Comparison of ENCODE assay signal across 8 cellular contexts in genomic region chr16:81444448-81445121, GRCh38. TPM values are rescaled to one million over a fixed set of nuclear protein-coding genes. Genes with fewer than 3 reads are reported as not detected.
A peak's percentile ranks its signal among the peaks of the same experiment; 100 is the strongest.
DNase-seq lines count a peak whose midpoint lies in the region; ATAC-seq and TF ChIP-seq lines count a peak whose summit lies in the region.

CMIP (plus strand) TSS chr16:81444808.

- TF ChIP-seq POLR2A in erythroblast (IDR thresholded peaks at IDR 0.05; ENCODE audit: low read length) = no peak

- POLR2A ChIA-PET in PC-9 (lab: Charles Lee; ENCODE audit: unreplicated experiment) = interaction anchor here (0.6 kb wide), 1 partner anchor 20 kb away, joined by 16 read pairs; no protein-coding TSS in a partner anchor

- H3K4me1 Mint-ChIP-seq in activated T-cell treated with anti-CD3 and anti-CD28 coated beads, Interleukin-2, amount 50 U/mL, for 24 hours (ENCODE audit: low read depth) = peaks cover 43% of the 10 kb centered on the region

- H3K4me1 ChIP-seq in PC-9 (replicated peaks; ENCODE audit: insufficient read depth) (peaks cover 24% of the 10 kb centered on the region), mucosa of rectum (ENCODE audit: control insufficient read depth in 2 of 2, insufficient read depth in 2 of 2, low read length in 2 of 2) (peaks cover 32% of the 10 kb centered on the region in 2 donors)

- no peaks in the 10 kb centered on the region for H3K9me2 ChIP-seq in PC-9 (ENCODE audit: insufficient read depth)

- peaks cover 32% of the 10 kb centered on the region; the same call in 1 of the 2 replicates for H3F3A ChIP-seq in PC-9 (ENCODE audit: insufficient read depth, low read depth)

- no peaks in the 10 kb centered on the region for H3K9me3 Mint-ChIP-seq in activated T-cell treated with anti-CD3 and anti-CD28 coated beads, Interleukin-2, amount 50 U/mL, for 24 hours

- CTCF ChIA-PET in PC-9 (lab: Charles Lee) = interaction anchor here (0.6 kb wide), 1 partner anchor 24 kb away, joined by 5 read pairs; no protein-coding TSS in a partner anchor

- peak within 1 kb of the TSS; percentile 92 for H3K4me3 ChIP-seq in PC-9
- H3K4me3 ChIP-seq in mucosa of rectum (ENCODE audit: low read length in 2 of 2) = peak within 1 kb of the TSS; percentile 87 to 91

- DNase-seq in GM19238 (ENCODE audit: insufficient read length, low spot score) (peak; percentile 97), PC-9 (peak in 1 of 2 experiments; percentile 86), erythroblast (lab: John Stamatoyannopoulos, UW) (peak; percentile 87 to 92)
- peak; percentile 88 for DNase-seq in activated T-cell treated with anti-CD3 and anti-CD28 coated beads, Interleukin-2, amount 50 U/mL, for 24 hours
- peak; percentile 86 for DNase-seq in stimulated activated CD8-positive, alpha-beta memory T cell treated with anti-CD3 and anti-CD28 coated beads, Interleukin-4, amount 100 ng/mL, for 48 hours

- peak; percentile 77 for ATAC-seq in HG03439 (IDR thresholded peaks at IDR 0.05; ENCODE audit: unreplicated experiment)

- peak within 1 kb of the TSS; percentile 84 for H3K4me3 Mint-ChIP-seq in activated T-cell treated with anti-CD3 and anti-CD28 coated beads, Interleukin-2, amount 50 U/mL, for 24 hours

- H3K9ac ChIP-seq in mucosa of rectum (ENCODE audit: low read depth in 1 of 2, low read length in 2 of 2) = peak within 1 kb of the TSS; percentile 85 to 99

- no peak within 1 kb of the TSS for H2AFZ ChIP-seq in PC-9

- intact Hi-C loops in PC-9 (cut with micrococcal nuclease; ENCODE audit: unreplicated experiment) = loop anchor here (1.0 to 5.0 kb wide), 4 partner anchors 86 to 188 kb away; no protein-coding TSS in a partner anchor

- H3K9me3 ChIP-seq in PC-9 (ENCODE audit: insufficient read depth, low read depth) (no peaks in the 10 kb centered on the region), mucosa of rectum (ENCODE audit: control insufficient read depth in 2 of 2, low read length in 2 of 2) (no peaks in the 10 kb centered on the region)

- H3K27ac ChIP-seq in C4-2B = peak within 1 kb of the TSS; percentile 73
- peak within 1 kb of the TSS; percentile 81 for H3K27ac ChIP-seq in PC-9
- H3K27ac ChIP-seq in mucosa of rectum (ENCODE audit: low read depth in 2 of 2, low read length in 2 of 2) = peak within 1 kb of the TSS; percentile 92 to 95

- H3K36me3 Mint-ChIP-seq in activated T-cell treated with anti-CD3 and anti-CD28 coated beads, Interleukin-2, amount 50 U/mL, for 24 hours (ENCODE audit: low read depth) = peaks cover 13% of the 10 kb centered on the region

- H3K4me2 ChIP-seq in PC-9 = peak within 1 kb of the TSS; percentile 85

- H3K27ac Mint-ChIP-seq in activated T-cell treated with anti-CD3 and anti-CD28 coated beads, Interleukin-2, amount 50 U/mL, for 24 hours = peak within 1 kb of the TSS; percentile 84

- BruUV-seq in PC-9 (replicated peaks; lab: Mats Ljungman, UMichigan) = no TSS peak

- H3K27me3 ChIP-seq in PC-9 (ENCODE audit: insufficient read depth, low read depth) (no peaks in the 10 kb centered on the region), mucosa of rectum (ENCODE audit: control insufficient read depth in 2 of 2, insufficient read depth in 2 of 2, low read length in 2 of 2) (no peaks in the 10 kb centered on the region)

- H3K36me3 ChIP-seq in PC-9 (ENCODE audit: low read depth) (no peaks in the 10 kb centered on the region), mucosa of rectum (ENCODE audit: control insufficient read depth in 2 of 2, insufficient read depth in 2 of 2, low read length in 2 of 2) (no peaks in the 10 kb centered on the region)

- peaks cover 46% of the 10 kb centered on the region for H3K79me2 ChIP-seq in PC-9 (ENCODE audit: low read depth)

- peaks cover 3% of the 10 kb centered on the region for H3K27me3 Mint-ChIP-seq in activated T-cell treated with anti-CD3 and anti-CD28 coated beads, Interleukin-2, amount 50 U/mL, for 24 hours

- TF ChIP-seq CTCF in C4-2B (conservative IDR thresholded peaks at IDR 0.05) (no peak), PC-9 (conservative IDR thresholded peaks at IDR 0.05) (no peak)

- H4K20me1 ChIP-seq in PC-9 (ENCODE audit: insufficient read depth) = peaks cover 18% of the 10 kb centered on the region; the same call in 1 of the 2 replicates

RNA-seq across cellular contexts. Expression of gene CMIP, which starts in this region (rescaled TPM):
- 92.1 and 96.6 TPM in 2 replicates for total RNA-seq in PC-9 (2021)
